Comparison of ENCODE assay signal across 20 cellular contexts in the genomic region with DNA sequence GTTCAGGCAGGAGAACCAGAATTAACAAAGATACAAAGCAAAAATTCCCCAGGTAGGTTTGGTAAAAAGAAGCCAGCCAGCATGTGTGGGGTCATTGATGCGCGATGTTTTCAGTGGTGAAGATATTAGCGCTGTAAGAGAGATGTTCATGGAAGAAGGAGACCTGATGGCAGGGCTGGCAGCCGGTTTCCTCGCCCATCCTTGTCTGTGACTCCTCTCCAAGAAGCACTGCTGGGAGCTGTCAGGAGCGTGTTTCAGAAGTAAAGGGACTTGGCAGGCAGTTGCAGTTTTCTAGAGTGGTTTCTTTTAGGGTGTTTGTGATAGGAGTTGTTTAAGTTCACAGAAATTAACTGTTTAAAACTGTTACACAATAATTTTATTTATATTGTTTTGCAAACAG.
"Had no signal": no experiment of that assay in that cellular context is flagged by ENCODE, and none has a peak within 500 bp of the region (broad histone marks: within the 10 kb centered on the region; RNA-seq: fewer than 3 reads in every experiment).

No MANE protein-coding gene starts in this region.

- H3K4me3 ChIP-seq: dorsolateral prefrontal cortex, esophagus squamous epithelium, hepatocyte, left ventricle myocardium inferior, lower lobe of right lung, right atrium auricular region, upper lobe of left lung, uterus had no signal

- H3K9me3 ChIP-seq: esophagus squamous epithelium, left ventricle myocardium inferior, lower lobe of right lung, right atrium auricular region, upper lobe of left lung, uterus had no signal

- H3K79me2 ChIP-seq: hepatocyte, parathyroid adenoma had no signal

- H3K4me3 Mint-ChIP-seq: naive B cell, nephron had no signal

- H3K4me1 ChIP-seq: esophagus squamous epithelium, left ventricle myocardium inferior, lower lobe of right lung, right atrium auricular region, upper lobe of left lung, uterus had no signal

- H3K27me3 Mint-ChIP-seq: naive B cell had no signal

- H3K9ac ChIP-seq: parathyroid adenoma had no signal

- ATAC-seq: left cardiac atrium, lower lobe of right lung had no signal

- H3K36me3 ChIP-seq: right atrium auricular region, uterus had no signal

- H3K4me1 Mint-ChIP-seq: naive B cell, nephron had no signal

- H3K27me3 ChIP-seq: dorsolateral prefrontal cortex, esophagus squamous epithelium, hepatocyte, right atrium auricular region, upper lobe of left lung, uterus had no signal

- DNase-seq: cortex of kidney; effector CD8-positive, alpha-beta T cell; esophagus squamous epithelium; foreskin fibroblast; kidney; left cardiac atrium; left ventricle myocardium inferior; lower lobe of right lung; mesenchymal stem cell; naive B cell; small intestine; stimulated activated CD4-positive, alpha-beta T cell treated with anti-CD3 and anti-CD28 coated beads, Interleukin-12 subunit alpha, Interleukin-12 subunit beta, amount 100 ng/mL, for 4 hours; stimulated activated naive CD4-positive, alpha-beta T cell treated with Interleukin-2 at 50 U/mL for 16 hours; upper lobe of left lung; uterus had no signal

- H2AFZ ChIP-seq: hepatocyte, parathyroid adenoma had no signal

- H3K27ac Mint-ChIP-seq: nephron had no signal

- H3K27ac ChIP-seq: dorsolateral prefrontal cortex, esophagus squamous epithelium, hepatocyte, left ventricle myocardium inferior, lower lobe of right lung, right atrium auricular region, upper lobe of left lung, uterus had no signal

- H3K4me2 ChIP-seq: hepatocyte had no signal
